18 cellular contexts compared by ENCODE assay signal in genomic region chr4:123411514-123411913, GRCh38. TPM values are rescaled to one million over a fixed set of nuclear protein-coding genes. Genes with fewer than 3 reads are reported as not detected.
DNase-seq lines count a peak whose midpoint lies in the region; ATAC-seq and TF ChIP-seq lines count a peak whose summit lies in the region.
"Had no signal": no experiment of that assay in that cellular context is flagged by ENCODE, and none has a peak within 500 bp of the region (broad histone marks: within the 10 kb centered on the region; RNA-seq: fewer than 3 reads in every experiment).

No MANE protein-coding gene starts in this region.

- CTCF ChIA-PET in activated CD8-positive, alpha-beta T cell treated with anti-CD3 and anti-CD28 coated beads for 36 hours (lab: Charles Lee) = interaction anchor here (1.2 to 1.5 kb wide), 4 partner anchors 12 to 153 kb away, joined by 4 to 5 read pairs (median 4); partner anchors contain the start of gene SPRY1

- H3K36me3 ChIP-seq in aorta (ENCODE audit: control insufficient read depth in 1 of 2, insufficient read depth in 2 of 2, low read length in 1 of 2) = peaks cover 0 to 2% of the 10 kb centered on the region in 2 donors
- H3K36me3 ChIP-seq: prostate gland, thoracic aorta had no signal

- intact Hi-C loops in activated CD8-positive, alpha-beta T cell treated with anti-CD3 and anti-CD28 coated beads for 36 hours (cut with micrococcal nuclease) = no loop called here
- intact Hi-C loops in aorta (cut with DNase I) = loop anchor here in 1 of 2 donors (5.0 kb wide), 1 partner anchor 141 kb away; no protein-coding TSS in a partner anchor

- no peak for DNase-seq in stimulated activated naive CD8-positive, alpha-beta T cell treated with anti-CD3 and anti-CD28 coated beads, Interleukin-15, Interleukin-2, amounts not matched to agents 100 U/mL and 50 U/mL, for 24 hours
- DNase-seq in activated CD8-positive, alpha-beta T cell treated with anti-CD3 and anti-CD28 coated beads for 36 hours = peak; percentile 40
- DNase-seq in nephron progenitor cell (no peak), foreskin keratinocyte (no peak), aorta (no peak)
- no peak for DNase-seq in stimulated activated CD4-positive, alpha-beta T cell treated with anti-CD3 and anti-CD28 coated beads, Interleukin-4, amount 100 ng/mL, for 1 hour
- DNase-seq: activated CD4-positive, alpha-beta T cell treated with anti-CD3 and anti-CD28 coated beads for 4 hours; activated T-cell treated with anti-CD3 and anti-CD28 coated beads, Interleukin-2, amount 50 U/mL, for 4 hours; Caco-2; central memory CD4-positive, alpha-beta T cell; left colon; NCI-H2029 treated with DMSO at 0.1 percent for 48 hours; stimulated activated CD4-positive, alpha-beta T cell treated with anti-CD3 and anti-CD28 coated beads, Interleukin-4, amount 100 ng/mL, for 4 hours had no signal

- no peak for TF ChIP-seq CTCF in activated CD8-positive, alpha-beta T cell treated with anti-CD3 and anti-CD28 coated beads for 36 hours (IDR thresholded peaks at IDR 0.05)
- TF ChIP-seq CTCF in nephron progenitor cell (IDR thresholded peaks at IDR 0.05) = no peak
- no peak for TF ChIP-seq CTCF in foreskin keratinocyte (conservative IDR thresholded peaks at IDR 0.05)

- ATAC-seq in stimulated activated naive CD8-positive, alpha-beta T cell treated with anti-CD3 and anti-CD28 coated beads, Interleukin-15, Interleukin-2, amounts not matched to agents 100 U/mL and 50 U/mL, for 24 hours = no peak
- ATAC-seq in activated CD8-positive, alpha-beta T cell treated with anti-CD3 and anti-CD28 coated beads for 36 hours = no peak
- ATAC-seq in foreskin keratinocyte (no peak), aorta (ENCODE audit: low FRiP score) (no peak)
- ATAC-seq: HCT116 had no signal

- no peaks in the 10 kb centered on the region for H3K27me3 ChIP-seq in foreskin keratinocyte
- no peaks in the 10 kb centered on the region for H3K27me3 ChIP-seq in aorta (ENCODE audit: control insufficient read depth in 1 of 2, insufficient read depth in 2 of 2, low read length in 1 of 2)
- H3K27me3 ChIP-seq: esophagus muscularis mucosa had no signal

- no peak overlapping the region for H3K4me3 Mint-ChIP-seq in stimulated activated naive CD8-positive, alpha-beta T cell treated with anti-CD3 and anti-CD28 coated beads, Interleukin-15, Interleukin-2, amounts not matched to agents 100 ng/mL and 50 ng/mL, for 24 hours
- no peak overlapping the region for H3K4me3 Mint-ChIP-seq in activated CD8-positive, alpha-beta T cell treated with anti-CD3 and anti-CD28 coated beads for 36 hours
- H3K4me3 Mint-ChIP-seq in nephron progenitor cell = no peak overlapping the region
- H3K4me3 Mint-ChIP-seq: activated T-cell treated with anti-CD3 and anti-CD28 coated beads, Interleukin-2, amount 50 U/mL, for 4 hours had no signal

- no peaks in the 10 kb centered on the region for H3K27me3 Mint-ChIP-seq in stimulated activated naive CD8-positive, alpha-beta T cell treated with anti-CD3 and anti-CD28 coated beads, Interleukin-15, Interleukin-2, amounts not matched to agents 100 ng/mL and 50 ng/mL, for 24 hours
- no peaks in the 10 kb centered on the region for H3K27me3 Mint-ChIP-seq in activated CD8-positive, alpha-beta T cell treated with anti-CD3 and anti-CD28 coated beads for 36 hours
- no peaks in the 10 kb centered on the region for H3K27me3 Mint-ChIP-seq in nephron progenitor cell (ENCODE audit: low read depth, poor library complexity)

- no peak overlapping the region for H3K4me3 ChIP-seq in aorta (ENCODE audit: low read length in 2 of 2)
- H3K4me3 ChIP-seq: esophagus muscularis mucosa, prostate gland, thoracic aorta had no signal

- H3K27ac ChIP-seq in foreskin keratinocyte (no peak overlapping the region), aorta (ENCODE audit: low read depth in 1 of 2, low read length in 2 of 2) (no peak overlapping the region)
- H3K27ac ChIP-seq: thoracic aorta had no signal

- no peaks in the 10 kb centered on the region for H3K36me3 Mint-ChIP-seq in stimulated activated naive CD8-positive, alpha-beta T cell treated with anti-CD3 and anti-CD28 coated beads, Interleukin-15, Interleukin-2, amounts not matched to agents 100 ng/mL and 50 ng/mL, for 24 hours (ENCODE audit: low read depth)
- peaks cover 13% of the 10 kb centered on the region for H3K36me3 Mint-ChIP-seq in activated CD8-positive, alpha-beta T cell treated with anti-CD3 and anti-CD28 coated beads for 36 hours (ENCODE audit: low read depth)
- H3K36me3 Mint-ChIP-seq in nephron progenitor cell (ENCODE audit: low read depth) = peaks cover 12% of the 10 kb centered on the region

- 86 to 87% methylated on average over 5 of the region's 5 CpGs for WGBS in aorta, 2 donors

- POLR2A ChIA-PET in activated CD8-positive, alpha-beta T cell treated with anti-CD3 and anti-CD28 coated beads for 36 hours (lab: Charles Lee) = interaction anchor here (0.8 to 8.1 kb wide), 5 partner anchors 9 to 77 kb away, joined by 3 to 56 read pairs (median 4); partner anchors contain the start of gene SPRY1

- no peaks in the 10 kb centered on the region for H3K9me3 ChIP-seq in aorta (ENCODE audit: control insufficient read depth, low read length)
- H3K9me3 ChIP-seq: Caco-2, esophagus muscularis mucosa, prostate gland, thoracic aorta had no signal

- H3K4me1 ChIP-seq in foreskin keratinocyte (peaks cover 8% of the 10 kb centered on the region), aorta (ENCODE audit: control insufficient read depth in 1 of 2, insufficient read depth in 2 of 2, low read length in 2 of 2) (peaks cover 0 to 3% of the 10 kb centered on the region in 2 donors)
- H3K4me1 ChIP-seq: prostate gland had no signal

- H3K4me1 Mint-ChIP-seq in stimulated activated naive CD8-positive, alpha-beta T cell treated with anti-CD3 and anti-CD28 coated beads, Interleukin-15, Interleukin-2, amounts not matched to agents 100 ng/mL and 50 ng/mL, for 24 hours (ENCODE audit: low read depth) = peaks cover 59% of the 10 kb centered on the region
- H3K4me1 Mint-ChIP-seq in activated CD8-positive, alpha-beta T cell treated with anti-CD3 and anti-CD28 coated beads for 36 hours (ENCODE audit: low read depth) = peaks cover 47% of the 10 kb centered on the region
- peaks cover 51% of the 10 kb centered on the region for H3K4me1 Mint-ChIP-seq in nephron progenitor cell

- H3K27ac Mint-ChIP-seq in stimulated activated naive CD8-positive, alpha-beta T cell treated with anti-CD3 and anti-CD28 coated beads, Interleukin-15, Interleukin-2, amounts not matched to agents 100 ng/mL and 50 ng/mL, for 24 hours = peak overlapping the region; percentile 92
- peak overlapping the region; percentile 92 for H3K27ac Mint-ChIP-seq in activated CD8-positive, alpha-beta T cell treated with anti-CD3 and anti-CD28 coated beads for 36 hours
- peak overlapping the region; percentile 91 for H3K27ac Mint-ChIP-seq in nephron progenitor cell

- H3K9me3 Mint-ChIP-seq in stimulated activated naive CD8-positive, alpha-beta T cell treated with anti-CD3 and anti-CD28 coated beads, Interleukin-15, Interleukin-2, amounts not matched to agents 100 ng/mL and 50 ng/mL, for 24 hours = no peaks in the 10 kb centered on the region
- no peaks in the 10 kb centered on the region for H3K9me3 Mint-ChIP-seq in activated CD8-positive, alpha-beta T cell treated with anti-CD3 and anti-CD28 coated beads for 36 hours
- no peaks in the 10 kb centered on the region for H3K9me3 Mint-ChIP-seq in nephron progenitor cell
- H3K9me3 Mint-ChIP-seq: activated T-cell treated with anti-CD3 and anti-CD28 coated beads, Interleukin-2, amount 50 U/mL, for 4 hours had no signal

RNA-seq across cellular contexts. Expression of gene SPRY1, which starts 14.9 kb away (rescaled TPM):
- 100 to 1,000 TPM; 137 to 144 TPM for total RNA-seq in activated CD8-positive, alpha-beta T cell treated with anti-CD3 and anti-CD28 coated beads for 36 hours
- total RNA-seq in foreskin keratinocyte (1.3 and 2.8 TPM in 2 replicates), aorta (100 to 1,000 TPM; 209 to 210 TPM)
- polyA plus RNA-seq in foreskin keratinocyte (0.34 and 1.2 TPM in 2 replicates), aorta (10 to 100 TPM; 21.0 to 92.6 TPM)

Comparison
In these comparisons a context has a peak if more than half of its experiments do, and no peak if none do; other contexts are left out.
1. RNA of gene SPRY1, which starts 14.9 kb away (total RNA-seq): 209 to 210 TPM in aorta and 137 to 144 TPM in activated CD8-positive, alpha-beta T cell treated with anti-CD3 and anti-CD28 coated beads for 36 hours; 1.3 to 2.8 TPM in foreskin keratinocyte; every median in the first group is over 10 times any median in the second.
2. Peak in every context shown above with its lines, with median percentiles within 50 percentile points of each other: H3K27ac Mint-ChIP-seq.